24 cellular contexts compared by ENCODE assay signal in genomic region chr10:69847458-69847857, GRCh38. TPM values are rescaled to one million over a fixed set of nuclear protein-coding genes. Genes with fewer than 3 reads are reported as not detected.
A peak's percentile ranks its signal among the peaks of the same experiment; 100 is the strongest.
DNase-seq lines count a peak whose midpoint lies in the region; ATAC-seq and TF ChIP-seq lines count a peak whose summit lies in the region.
"Had no signal": no experiment of that assay in that cellular context is flagged by ENCODE, and none has a peak within 500 bp of the region (broad histone marks: within the 10 kb centered on the region; RNA-seq: fewer than 3 reads in every experiment).

No MANE protein-coding gene starts in this region.

- H3K36me3 Mint-ChIP-seq in endodermal cell (ENCODE audit: low read depth) (no peaks in the 10 kb centered on the region), neural progenitor cell (no peaks in the 10 kb centered on the region), glutamatergic neuron (ENCODE audit: unreplicated experiment) (no peaks in the 10 kb centered on the region)
- H3K36me3 Mint-ChIP-seq: activated naive CD8-positive, alpha-beta T cell; type B pancreatic cell had no signal

- peak; percentile 39 for DNase-seq in M059J (ENCODE audit: low read depth)
- DNase-seq in endodermal cell = no peak
- peak; percentile 62 for DNase-seq in neural progenitor cell (ENCODE audit: low spot score)
- no peak for DNase-seq in KBM-7
- DNase-seq in stimulated activated CD4-positive, alpha-beta T cell treated with anti-CD3 and anti-CD28 coated beads, Interleukin-12 subunit alpha, Interleukin-12 subunit beta, amount 100 ng/mL, for 4 hours = no peak
- no peak for DNase-seq in glutamatergic neuron
- DNase-seq: activated B cell treated with CpG ODN at 0.5 μM for 24 hours; activated CD4-positive, alpha-beta T cell treated with anti-CD3 and anti-CD28 coated beads, Interleukin-2, amount 50 U/mL, for 48 hours; activated CD8-positive, alpha-beta memory T cell treated with anti-CD3 and anti-CD28 coated beads, Interleukin-2, amount 50 U/mL, for 4 hours; erythroblast; midbrain; NCI-H1105 treated with DMSO at 0.1 percent for 48 hours; NCI-H2081; NCI-H446; SHP77; stimulated activated CD4-positive, alpha-beta T cell treated with anti-CD3 and anti-CD28 coated beads, Interleukin-1b, Interleukin-23, amount 100 ng/mL, for 48 hours; T1000 had no signal

- no peak for ATAC-seq in GM19455 (IDR thresholded peaks at IDR 0.05; ENCODE audit: unreplicated experiment)
- ATAC-seq: A549, HepG2 had no signal

- 73 to 78% methylated on average over 4 to 5 of the region's 5 CpGs for WGBS in endodermal cell (ENCODE audit: insufficient coverage in 1 of 2, insufficient read length in 1 of 2), 2 experiments

- H3K4me3 Mint-ChIP-seq in endodermal cell (no peak overlapping the region), neural progenitor cell (no peak overlapping the region), glutamatergic neuron (ENCODE audit: unreplicated experiment) (no peak overlapping the region)
- H3K4me3 Mint-ChIP-seq: activated B cell treated with CpG ODN at 0.5 μM for 24 hours; activated naive CD8-positive, alpha-beta T cell; type B pancreatic cell had no signal

- H3F3A ChIP-seq in neural progenitor cell (ENCODE audit: low read depth) = peaks cover 39% of the 10 kb centered on the region

- H4K20me1 ChIP-seq in BLaER1 treated with 17β-estradiol and CSF1 and Interleukin-3, amounts not matched to agents 10 nM and 100 nM = no peaks in the 10 kb centered on the region
- H4K20me1 ChIP-seq in neural progenitor cell (ENCODE audit: low read depth) = no peaks in the 10 kb centered on the region

- H3K4me1 ChIP-seq in BLaER1 treated with 17β-estradiol and CSF1 and Interleukin-3, amounts not matched to agents 10 nM and 100 nM = peaks cover 26 to 50% (median 39%) of the 10 kb centered on the region in 10 experiments
- peaks cover 24% of the 10 kb centered on the region for H3K4me1 ChIP-seq in endodermal cell (ENCODE audit: control insufficient read depth, insufficient read depth, low read length)
- H3K4me1 ChIP-seq in neural progenitor cell = peaks cover 57% of the 10 kb centered on the region

- H3K4me1 Mint-ChIP-seq in endodermal cell (peaks cover 80% of the 10 kb centered on the region), neural progenitor cell (peaks cover 60% of the 10 kb centered on the region), glutamatergic neuron (ENCODE audit: low read depth, unreplicated experiment) (peaks cover 40% of the 10 kb centered on the region)

- no peaks in the 10 kb centered on the region for H3K27me3 ChIP-seq in BLaER1 treated with 17β-estradiol and CSF1 and Interleukin-3, amounts not matched to agents 10 nM and 100 nM
- H3K27me3 ChIP-seq in endodermal cell (ENCODE audit: control insufficient read depth, insufficient read depth, low read length, poor library complexity, severe bottlenecking) (no peaks in the 10 kb centered on the region), neural progenitor cell (no peaks in the 10 kb centered on the region)

- H3K4me2 ChIP-seq in BLaER1 treated with 17β-estradiol and CSF1 and Interleukin-3, amounts not matched to agents 10 nM and 100 nM = peak overlapping the region; percentile 34 to 95 (median 83)
- H3K4me2 ChIP-seq in neural progenitor cell = peak overlapping the region; percentile 24
- H3K4me2 ChIP-seq: A549 had no signal

- H3K9me3 ChIP-seq in BLaER1 treated with 17β-estradiol and CSF1 and Interleukin-3, amounts not matched to agents 10 nM and 100 nM (replicated peaks in 1 of 11) = no peaks in the 10 kb centered on the region
- H3K9me3 ChIP-seq in endodermal cell (ENCODE audit: control insufficient read depth, low read length) (no peaks in the 10 kb centered on the region), neural progenitor cell (ENCODE audit: low read depth) (no peaks in the 10 kb centered on the region)
- H3K9me3 ChIP-seq: A549, prostate gland had no signal

- H3K27me3 Mint-ChIP-seq in endodermal cell (ENCODE audit: insufficient read depth) (no peaks in the 10 kb centered on the region), neural progenitor cell (ENCODE audit: insufficient read depth, low read depth) (peaks cover 21% of the 10 kb centered on the region), glutamatergic neuron (ENCODE audit: unreplicated experiment) (peaks cover 9% of the 10 kb centered on the region)

- no peaks in the 10 kb centered on the region for H3K36me3 ChIP-seq in BLaER1 treated with 17β-estradiol and CSF1 and Interleukin-3, amounts not matched to agents 10 nM and 100 nM
- H3K36me3 ChIP-seq in endodermal cell (ENCODE audit: control insufficient read depth, insufficient read depth, low read length) (no peaks in the 10 kb centered on the region), neural progenitor cell (no peaks in the 10 kb centered on the region)
- H3K36me3 ChIP-seq: prostate gland had no signal

- H3K27ac ChIP-seq in BLaER1 treated with 17β-estradiol and CSF1 and Interleukin-3, amounts not matched to agents 10 nM and 100 nM = peak overlapping the region in 3 of 11 experiments; percentile 6 to 31 (median 14); a peak in 2 of 22 replicates
- H3K27ac ChIP-seq in endodermal cell (ENCODE audit: low read depth, low read length) (no peak overlapping the region), neural progenitor cell (no peak overlapping the region)
- H3K27ac ChIP-seq: A549, prostate gland had no signal

- H2AFZ ChIP-seq in neural progenitor cell (replicated peaks) = no peak overlapping the region

- H3K9ac ChIP-seq in BLaER1 treated with 17β-estradiol and CSF1 and Interleukin-3, amounts not matched to agents 10 nM and 100 nM = peak overlapping the region in 1 of 11 experiments; percentile 57; a peak in 1 of 22 replicates
- no peak overlapping the region for H3K9ac ChIP-seq in endodermal cell (ENCODE audit: extremely low read depth, low read length, poor library complexity, severe bottlenecking)
- H3K9ac ChIP-seq in neural progenitor cell = no peak overlapping the region

- TF ChIP-seq CTCF in endodermal cell (conservative IDR thresholded peaks at IDR 0.05) (no peak), neural progenitor cell (IDR thresholded peaks at IDR 0.05) (no peak), glutamatergic neuron (IDR thresholded peaks at IDR 0.05; ENCODE audit: partially characterized antibody, unreplicated experiment) (no peak)

- peak overlapping the region; percentile 59 for H3K27ac Mint-ChIP-seq in endodermal cell
- peak overlapping the region; percentile 73 for H3K27ac Mint-ChIP-seq in neural progenitor cell
- H3K27ac Mint-ChIP-seq in glutamatergic neuron (ENCODE audit: unreplicated experiment) = no peak overlapping the region
- H3K27ac Mint-ChIP-seq: activated B cell treated with CpG ODN at 0.5 μM for 24 hours; activated naive CD8-positive, alpha-beta T cell; type B pancreatic cell had no signal

- H3K9me3 Mint-ChIP-seq in endodermal cell (no peaks in the 10 kb centered on the region), neural progenitor cell (no peaks in the 10 kb centered on the region), glutamatergic neuron (ENCODE audit: unreplicated experiment) (peaks cover 8% of the 10 kb centered on the region)
- H3K9me3 Mint-ChIP-seq: activated B cell treated with CpG ODN at 0.5 μM for 24 hours, type B pancreatic cell had no signal

- in situ Hi-C loops in KBM-7 (cut with MboI; ENCODE audit: low pct_unique_long_range_greater_than_20kb, low sequenced_read_pairs) = no loop called here

- no peaks in the 10 kb centered on the region for H3K79me2 ChIP-seq in neural progenitor cell (ENCODE audit: low read depth)

- no peak overlapping the region for H3K4me3 ChIP-seq in BLaER1 treated with 17β-estradiol and CSF1 and Interleukin-3, amounts not matched to agents 10 nM and 100 nM
- H3K4me3 ChIP-seq in endodermal cell (ENCODE audit: low read length) = no peak overlapping the region
- no peak overlapping the region for H3K4me3 ChIP-seq in neural progenitor cell
- H3K4me3 ChIP-seq: A549, prostate gland had no signal

RNA-seq across cellular contexts. Expression of gene COL13A1, which starts 45.8 kb away (rescaled TPM):
- 5.7 and 15.6 TPM in 2 replicates for total RNA-seq in M059J (2014; rRNA removed; shearing (Covaris generic))
- total RNA-seq in endodermal cell = 10 to 100 TPM; 15.9 to 20.7 TPM
- 5.3 TPM for polyA plus RNA-seq in endodermal cell (2013, experiment 1 of 2)
- polyA plus RNA-seq in endodermal cell (2013, experiment 2 of 2) = 7.2 TPM
- total RNA-seq in neural progenitor cell (ENCODE audit: low replicate concordance) = 1.3 and 9.5 TPM in 2 replicates
- 8.5 TPM for total RNA-seq in glutamatergic neuron (ENCODE audit: unreplicated experiment)
- total RNA-seq: activated B cell treated with CpG ODN at 0.5 μM for 24 hours, HepG2 had no signal

Comparison
In these comparisons a context has a peak if more than half of its experiments do, and no peak if none do; other contexts are left out.
1. DNase-seq: peak in M059J (single experiment) and neural progenitor cell (single experiment); none in endodermal cell (single experiment), KBM-7 (single experiment), stimulated activated CD4-positive, alpha-beta T cell treated with anti-CD3 and anti-CD28 coated beads, Interleukin-12 subunit alpha, Interleukin-12 subunit beta, amount 100 ng/mL, for 4 hours (single experiment) and glutamatergic neuron (single experiment).